Comparison of ENCODE assay signal across 2 cellular contexts in the genomic region with DNA sequence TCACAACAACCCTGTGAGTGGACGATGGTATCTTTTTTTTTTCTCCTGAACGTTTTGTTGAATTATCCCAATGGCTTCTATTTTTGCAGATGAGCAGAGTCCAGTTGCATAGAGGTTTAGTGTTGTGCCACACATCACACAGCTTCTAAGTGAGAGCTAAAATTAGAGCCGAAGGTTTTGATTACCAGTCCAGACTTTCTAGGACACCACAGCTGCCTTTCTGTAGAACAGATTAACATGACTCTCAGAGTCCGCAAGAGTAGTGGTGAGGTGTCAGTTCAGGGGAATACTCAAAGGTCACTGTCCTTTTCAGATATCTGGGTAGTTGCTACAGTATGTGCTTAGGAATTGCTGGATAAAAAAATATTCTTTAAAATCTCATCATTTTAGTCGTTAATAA.
TF ChIP-seq lines count a peak whose summit lies in the region.

No MANE protein-coding gene starts in this region.

TF ChIP-seq in HEK293, 187 proteins besides CTCF, POLR2A, EP300 and RAD21:
- peak; percentile 53; the same call in 1 of the 2 replicates for TF ChIP-seq ZNF664 (tag by site-specific recombination; IDR thresholded peaks at IDR 0.05)
- no peak for TF ChIP-seq SP2 (tag by site-specific recombination; IDR thresholded peaks at IDR 0.05)
TF ChIP-seq in HEK293: peak in this region for 1.

TF ChIP-seq in WTC11, 78 proteins besides CTCF, POLR2A, EP300 and RAD21:
- TF ChIP-seq ZNF317 (CRISPR knock-in tag; IDR thresholded peaks at IDR 0.05; ENCODE audit: borderline replicate concordance, low read depth) (no peak), CREB1 (CRISPR knock-in tag; IDR thresholded peaks at IDR 0.05) (no peak), TEAD4 (CRISPR knock-in tag; IDR thresholded peaks at IDR 0.05) (no peak), SOX15 (CRISPR knock-in tag; IDR thresholded peaks at IDR 0.05) (no peak), ZNF396 (CRISPR knock-in tag; IDR thresholded peaks at IDR 0.05; ENCODE audit: borderline replicate concordance) (no peak), RORB (CRISPR knock-in tag; IDR thresholded peaks at IDR 0.05) (no peak), CBFB (CRISPR knock-in tag; IDR thresholded peaks at IDR 0.05; ENCODE audit: low read depth) (no peak), NR2C2 (CRISPR knock-in tag; IDR thresholded peaks at IDR 0.05) (no peak)
- TF ChIP-seq, protein P1, sequence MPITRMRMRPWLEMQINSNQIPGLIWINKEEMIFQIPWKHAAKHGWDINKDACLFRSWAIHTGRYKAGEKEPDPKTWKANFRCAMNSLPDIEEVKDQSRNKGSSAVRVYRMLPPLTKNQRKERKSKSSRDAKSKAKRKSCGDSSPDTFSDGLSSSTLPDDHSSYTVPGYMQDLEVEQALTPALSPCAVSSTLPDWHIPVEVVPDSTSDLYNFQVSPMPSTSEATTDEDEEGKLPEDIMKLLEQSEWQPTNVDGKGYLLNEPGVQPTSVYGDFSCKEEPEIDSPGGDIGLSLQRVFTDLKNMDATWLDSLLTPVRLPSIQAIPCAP (CRISPR knock-in tag; IDR thresholded peaks at IDR 0.05), result no peak
- TF ChIP-seq, protein P2, sequence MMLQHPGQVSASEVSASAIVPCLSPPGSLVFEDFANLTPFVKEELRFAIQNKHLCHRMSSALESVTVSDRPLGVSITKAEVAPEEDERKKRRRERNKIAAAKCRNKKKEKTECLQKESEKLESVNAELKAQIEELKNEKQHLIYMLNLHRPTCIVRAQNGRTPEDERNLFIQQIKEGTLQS (CRISPR knock-in tag; conservative IDR thresholded peaks at IDR 0.05), result no peak
- TF ChIP-seq, protein P3, sequence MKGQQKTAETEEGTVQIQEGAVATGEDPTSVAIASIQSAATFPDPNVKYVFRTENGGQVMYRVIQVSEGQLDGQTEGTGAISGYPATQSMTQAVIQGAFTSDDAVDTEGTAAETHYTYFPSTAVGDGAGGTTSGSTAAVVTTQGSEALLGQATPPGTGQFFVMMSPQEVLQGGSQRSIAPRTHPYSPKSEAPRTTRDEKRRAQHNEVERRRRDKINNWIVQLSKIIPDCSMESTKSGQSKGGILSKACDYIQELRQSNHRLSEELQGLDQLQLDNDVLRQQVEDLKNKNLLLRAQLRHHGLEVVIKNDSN (CRISPR knock-in tag; IDR thresholded peaks at IDR 0.05), result no peak
- TF ChIP-seq, protein P4, sequence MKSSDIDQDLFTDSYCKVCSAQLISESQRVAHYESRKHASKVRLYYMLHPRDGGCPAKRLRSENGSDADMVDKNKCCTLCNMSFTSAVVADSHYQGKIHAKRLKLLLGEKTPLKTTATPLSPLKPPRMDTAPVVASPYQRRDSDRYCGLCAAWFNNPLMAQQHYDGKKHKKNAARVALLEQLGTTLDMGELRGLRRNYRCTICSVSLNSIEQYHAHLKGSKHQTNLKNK (CRISPR knock-in tag; IDR thresholded peaks at IDR 0.05), result no peak
- TF ChIP-seq, protein P5, sequence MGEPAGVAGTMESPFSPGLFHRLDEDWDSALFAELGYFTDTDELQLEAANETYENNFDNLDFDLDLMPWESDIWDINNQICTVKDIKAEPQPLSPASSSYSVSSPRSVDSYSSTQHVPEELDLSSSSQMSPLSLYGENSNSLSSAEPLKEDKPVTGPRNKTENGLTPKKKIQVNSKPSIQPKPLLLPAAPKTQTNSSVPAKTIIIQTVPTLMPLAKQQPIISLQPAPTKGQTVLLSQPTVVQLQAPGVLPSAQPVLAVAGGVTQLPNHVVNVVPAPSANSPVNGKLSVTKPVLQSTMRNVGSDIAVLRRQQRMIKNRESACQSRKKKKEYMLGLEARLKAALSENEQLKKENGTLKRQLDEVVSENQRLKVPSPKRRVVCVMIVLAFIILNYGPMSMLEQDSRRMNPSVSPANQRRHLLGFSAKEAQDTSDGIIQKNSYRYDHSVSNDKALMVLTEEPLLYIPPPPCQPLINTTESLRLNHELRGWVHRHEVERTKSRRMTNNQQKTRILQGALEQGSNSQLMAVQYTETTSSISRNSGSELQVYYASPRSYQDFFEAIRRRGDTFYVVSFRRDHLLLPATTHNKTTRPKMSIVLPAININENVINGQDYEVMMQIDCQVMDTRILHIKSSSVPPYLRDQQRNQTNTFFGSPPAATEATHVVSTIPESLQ (CRISPR knock-in tag; IDR thresholded peaks at IDR 0.05), result no peak
- TF ChIP-seq, protein P6, sequence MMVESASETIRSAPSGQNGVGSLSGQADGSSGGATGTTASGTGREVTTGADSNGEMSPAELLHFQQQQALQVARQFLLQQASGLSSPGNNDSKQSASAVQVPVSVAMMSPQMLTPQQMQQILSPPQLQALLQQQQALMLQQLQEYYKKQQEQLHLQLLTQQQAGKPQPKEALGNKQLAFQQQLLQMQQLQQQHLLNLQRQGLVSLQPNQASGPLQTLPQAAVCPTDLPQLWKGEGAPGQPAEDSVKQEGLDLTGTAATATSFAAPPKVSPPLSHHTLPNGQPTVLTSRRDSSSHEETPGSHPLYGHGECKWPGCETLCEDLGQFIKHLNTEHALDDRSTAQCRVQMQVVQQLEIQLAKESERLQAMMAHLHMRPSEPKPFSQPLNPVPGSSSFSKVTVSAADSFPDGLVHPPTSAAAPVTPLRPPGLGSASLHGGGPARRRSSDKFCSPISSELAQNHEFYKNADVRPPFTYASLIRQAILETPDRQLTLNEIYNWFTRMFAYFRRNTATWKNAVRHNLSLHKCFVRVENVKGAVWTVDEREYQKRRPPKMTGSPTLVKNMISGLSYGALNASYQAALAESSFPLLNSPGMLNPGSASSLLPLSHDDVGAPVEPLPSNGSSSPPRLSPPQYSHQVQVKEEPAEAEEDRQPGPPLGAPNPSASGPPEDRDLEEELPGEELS (CRISPR knock-in tag; IDR thresholded peaks at IDR 0.05), result no peak
- TF ChIP-seq, protein P7, sequence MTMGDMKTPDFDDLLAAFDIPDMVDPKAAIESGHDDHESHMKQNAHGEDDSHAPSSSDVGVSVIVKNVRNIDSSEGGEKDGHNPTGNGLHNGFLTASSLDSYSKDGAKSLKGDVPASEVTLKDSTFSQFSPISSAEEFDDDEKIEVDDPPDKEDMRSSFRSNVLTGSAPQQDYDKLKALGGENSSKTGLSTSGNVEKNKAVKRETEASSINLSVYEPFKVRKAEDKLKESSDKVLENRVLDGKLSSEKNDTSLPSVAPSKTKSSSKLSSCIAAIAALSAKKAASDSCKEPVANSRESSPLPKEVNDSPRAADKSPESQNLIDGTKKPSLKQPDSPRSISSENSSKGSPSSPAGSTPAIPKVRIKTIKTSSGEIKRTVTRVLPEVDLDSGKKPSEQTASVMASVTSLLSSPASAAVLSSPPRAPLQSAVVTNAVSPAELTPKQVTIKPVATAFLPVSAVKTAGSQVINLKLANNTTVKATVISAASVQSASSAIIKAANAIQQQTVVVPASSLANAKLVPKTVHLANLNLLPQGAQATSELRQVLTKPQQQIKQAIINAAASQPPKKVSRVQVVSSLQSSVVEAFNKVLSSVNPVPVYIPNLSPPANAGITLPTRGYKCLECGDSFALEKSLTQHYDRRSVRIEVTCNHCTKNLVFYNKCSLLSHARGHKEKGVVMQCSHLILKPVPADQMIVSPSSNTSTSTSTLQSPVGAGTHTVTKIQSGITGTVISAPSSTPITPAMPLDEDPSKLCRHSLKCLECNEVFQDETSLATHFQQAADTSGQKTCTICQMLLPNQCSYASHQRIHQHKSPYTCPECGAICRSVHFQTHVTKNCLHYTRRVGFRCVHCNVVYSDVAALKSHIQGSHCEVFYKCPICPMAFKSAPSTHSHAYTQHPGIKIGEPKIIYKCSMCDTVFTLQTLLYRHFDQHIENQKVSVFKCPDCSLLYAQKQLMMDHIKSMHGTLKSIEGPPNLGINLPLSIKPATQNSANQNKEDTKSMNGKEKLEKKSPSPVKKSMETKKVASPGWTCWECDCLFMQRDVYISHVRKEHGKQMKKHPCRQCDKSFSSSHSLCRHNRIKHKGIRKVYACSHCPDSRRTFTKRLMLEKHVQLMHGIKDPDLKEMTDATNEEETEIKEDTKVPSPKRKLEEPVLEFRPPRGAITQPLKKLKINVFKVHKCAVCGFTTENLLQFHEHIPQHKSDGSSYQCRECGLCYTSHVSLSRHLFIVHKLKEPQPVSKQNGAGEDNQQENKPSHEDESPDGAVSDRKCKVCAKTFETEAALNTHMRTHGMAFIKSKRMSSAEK (CRISPR knock-in tag; IDR thresholded peaks at IDR 0.05; ENCODE audit: borderline replicate concordance), result no peak
